Comparison of ENCODE assay signal across 1 cellular context in genomic region chr7:1041471-1042160, GRCh38.
TF ChIP-seq lines count a peak whose summit lies in the region.

No MANE protein-coding gene starts in this region.

TF ChIP-seq in HepG2, 621 proteins besides CTCF, POLR2A, EP300 and RAD21:
- TF ChIP-seq PRPF4 (IDR thresholded peaks at IDR 0.05; ENCODE audit: low read depth, low read length, poor library complexity, severe bottlenecking): no peak
- no peak for TF ChIP-seq ATAD3A (CRISPR knock-in tag; IDR thresholded peaks at IDR 0.05)
- TF ChIP-seq MED8 (CRISPR knock-in tag; IDR thresholded peaks at IDR 0.05; ENCODE audit: insufficient replicate concordance): no peak
- no peak for TF ChIP-seq FOSL1 (CRISPR knock-in tag; IDR thresholded peaks at IDR 0.05; ENCODE audit: borderline replicate concordance)
- TF ChIP-seq SUZ12 (IDR thresholded peaks at IDR 0.05; ENCODE audit: low read depth, low read length): no peak
- no peak for TF ChIP-seq PHB2 (IDR thresholded peaks at IDR 0.05; ENCODE audit: partially characterized antibody)
- no peak for TF ChIP-seq THRA (CRISPR knock-in tag; IDR thresholded peaks at IDR 0.05; ENCODE audit: borderline replicate concordance)
- TF ChIP-seq ZSCAN30 (CRISPR knock-in tag; IDR thresholded peaks at IDR 0.05): no peak
